ENCODE assay signal across 14 cellular contexts in genomic region chr15:70608156-70608555, GRCh38.
DNase-seq lines count a peak whose midpoint lies in the region; ATAC-seq and TF ChIP-seq lines count a peak whose summit lies in the region.
"Had no signal": no experiment of that assay in that cellular context is flagged by ENCODE, and none has a peak within 500 bp of the region (broad histone marks: within the 10 kb centered on the region; RNA-seq: fewer than 3 reads in every experiment).

No MANE protein-coding gene starts in this region.

- peaks cover 2% of the 10 kb centered on the region for H3K27me3 Mint-ChIP-seq in neural progenitor cell (ENCODE audit: insufficient read depth, low read depth)

- H3K4me1 ChIP-seq in fibroblast of lung (ENCODE audit: control insufficient read depth, extremely low read depth, insufficient read depth, low read length): peaks cover 7% of the 10 kb centered on the region
- H3K4me1 ChIP-seq in neural progenitor cell: peaks cover 37% of the 10 kb centered on the region

- H3K27ac Mint-ChIP-seq in neural progenitor cell: peak overlapping the region; percentile 13

- H3K79me2 ChIP-seq in fibroblast of lung (ENCODE audit: control insufficient read depth, insufficient read depth, low read length) (no peaks in the 10 kb centered on the region), neural progenitor cell (ENCODE audit: low read depth) (no peaks in the 10 kb centered on the region)

- H3K9me3 ChIP-seq in fibroblast of lung (ENCODE audit: control insufficient read depth, insufficient read depth, low read depth, low read length) (no peaks in the 10 kb centered on the region), neural progenitor cell (ENCODE audit: low read depth) (no peaks in the 10 kb centered on the region)
- H3K9me3 ChIP-seq: ascending aorta, gastrocnemius medialis had no signal

- H3K9me3 Mint-ChIP-seq in neural progenitor cell: no peaks in the 10 kb centered on the region

- no peaks in the 10 kb centered on the region for H3K36me3 Mint-ChIP-seq in neural progenitor cell

- ATAC-seq in GM21576 (IDR thresholded peaks at IDR 0.05; ENCODE audit: unreplicated experiment): no peak
- ATAC-seq: activated CD4-positive, CD25-positive, alpha-beta regulatory T cell treated with anti-CD3 and anti-CD28 coated beads, Interleukin-2, amount 50 U/mL, for 24 hours; gastrocnemius medialis had no signal

- H3K9ac ChIP-seq in fibroblast of lung (ENCODE audit: insufficient read depth, low read length): no peak overlapping the region
- H3K9ac ChIP-seq in neural progenitor cell: no peak overlapping the region

- no peak overlapping the region for H3K4me3 ChIP-seq in fibroblast of lung (replicated peaks in 1 of 4; ENCODE audit: control extremely low read depth in 1 of 4, insufficient read depth in 1 of 4, low read depth in 3 of 4, low read length in 4 of 4)
- no peak overlapping the region for H3K4me3 ChIP-seq in neural progenitor cell
- H3K4me3 ChIP-seq: ascending aorta, gastrocnemius medialis had no signal

- no peaks in the 10 kb centered on the region for H3K27me3 ChIP-seq in fibroblast of lung (ENCODE audit: control insufficient read depth, insufficient read depth, low read length)
- no peaks in the 10 kb centered on the region for H3K27me3 ChIP-seq in neural progenitor cell
- H3K27me3 ChIP-seq: ascending aorta, gastrocnemius medialis had no signal

- peaks cover 61% of the 10 kb centered on the region for H3K4me1 Mint-ChIP-seq in neural progenitor cell

- peak; percentile 79 for DNase-seq in KBM-7
- peak; percentile 32 for DNase-seq in OCI-M1 (lab: John Stamatoyannopoulos, UW)
- DNase-seq in fibroblast of lung (ENCODE audit: low read depth in 2 of 2): peak; percentile 69 to 82
- peak; percentile 40 for DNase-seq in neural progenitor cell (ENCODE audit: low spot score)
- DNase-seq in stimulated activated CD4-positive, alpha-beta T cell treated with anti-CD3 and anti-CD28 coated beads, Interleukin-1b, Interleukin-23, amount 100 ng/mL, for 48 hours: no peak
- no peak for DNase-seq in activated CD4-positive, alpha-beta T cell treated with anti-CD3 and anti-CD28 coated beads for 4 hours
- DNase-seq: gastrocnemius medialis; Karpas-422; mesendoderm; NCI-H2029; stimulated activated CD4-positive, alpha-beta T cell treated with anti-CD3 and anti-CD28 coated beads, Interleukin-4, amount 100 ng/mL, for 4 hours had no signal

- H2AFZ ChIP-seq in fibroblast of lung (ENCODE audit: low read length) (no peak overlapping the region), neural progenitor cell (replicated peaks) (no peak overlapping the region)

- TF ChIP-seq CTCF in fibroblast of lung (conservative IDR thresholded peaks at IDR 0.05 in 1 of 2, IDR thresholded peaks at IDR 0.05 in 1 of 2; ENCODE audit: low read depth in 1 of 2, low read length in 2 of 2): no peak
- no peak for TF ChIP-seq CTCF in neural progenitor cell (IDR thresholded peaks at IDR 0.05)

- H3K4me2 ChIP-seq in fibroblast of lung (ENCODE audit: extremely low read depth, insufficient read depth, low read length) (no peak overlapping the region), neural progenitor cell (peak overlapping the region; percentile 45)

- H4K20me1 ChIP-seq in fibroblast of lung (ENCODE audit: control insufficient read depth, extremely low read depth, insufficient read depth, low read length) (no peaks in the 10 kb centered on the region), neural progenitor cell (ENCODE audit: low read depth) (no peaks in the 10 kb centered on the region)

- H3F3A ChIP-seq in neural progenitor cell (ENCODE audit: low read depth): peaks cover 35% of the 10 kb centered on the region

- H3K36me3 ChIP-seq in fibroblast of lung (ENCODE audit: control insufficient read depth, insufficient read depth, low read length) (peaks cover 2% of the 10 kb centered on the region), neural progenitor cell (no peaks in the 10 kb centered on the region)
- H3K36me3 ChIP-seq: ascending aorta, gastrocnemius medialis had no signal

- peak overlapping the region; percentile 2 for H3K4me3 Mint-ChIP-seq in neural progenitor cell

- in situ Hi-C loops in KBM-7 (cut with MboI; ENCODE audit: low pct_unique_long_range_greater_than_20kb, low sequenced_read_pairs): no loop called here

- H3K27ac ChIP-seq in fibroblast of lung (ENCODE audit: insufficient read depth, low read length) (no peak overlapping the region), neural progenitor cell (no peak overlapping the region)
- H3K27ac ChIP-seq: ascending aorta, gastrocnemius medialis had no signal

Comparison
In these comparisons a context has a peak if more than half of its experiments do, and no peak if none do; other contexts are left out.
1. DNase-seq: peak in KBM-7 (single experiment), OCI-M1 (single experiment), fibroblast of lung (2 of 2) and neural progenitor cell (single experiment); none in stimulated activated CD4-positive, alpha-beta T cell treated with anti-CD3 and anti-CD28 coated beads, Interleukin-1b, Interleukin-23, amount 100 ng/mL, for 48 hours (single experiment) and activated CD4-positive, alpha-beta T cell treated with anti-CD3 and anti-CD28 coated beads for 4 hours (0 of 2).